1 cellular context compared by ENCODE assay signal in the genomic region with DNA sequence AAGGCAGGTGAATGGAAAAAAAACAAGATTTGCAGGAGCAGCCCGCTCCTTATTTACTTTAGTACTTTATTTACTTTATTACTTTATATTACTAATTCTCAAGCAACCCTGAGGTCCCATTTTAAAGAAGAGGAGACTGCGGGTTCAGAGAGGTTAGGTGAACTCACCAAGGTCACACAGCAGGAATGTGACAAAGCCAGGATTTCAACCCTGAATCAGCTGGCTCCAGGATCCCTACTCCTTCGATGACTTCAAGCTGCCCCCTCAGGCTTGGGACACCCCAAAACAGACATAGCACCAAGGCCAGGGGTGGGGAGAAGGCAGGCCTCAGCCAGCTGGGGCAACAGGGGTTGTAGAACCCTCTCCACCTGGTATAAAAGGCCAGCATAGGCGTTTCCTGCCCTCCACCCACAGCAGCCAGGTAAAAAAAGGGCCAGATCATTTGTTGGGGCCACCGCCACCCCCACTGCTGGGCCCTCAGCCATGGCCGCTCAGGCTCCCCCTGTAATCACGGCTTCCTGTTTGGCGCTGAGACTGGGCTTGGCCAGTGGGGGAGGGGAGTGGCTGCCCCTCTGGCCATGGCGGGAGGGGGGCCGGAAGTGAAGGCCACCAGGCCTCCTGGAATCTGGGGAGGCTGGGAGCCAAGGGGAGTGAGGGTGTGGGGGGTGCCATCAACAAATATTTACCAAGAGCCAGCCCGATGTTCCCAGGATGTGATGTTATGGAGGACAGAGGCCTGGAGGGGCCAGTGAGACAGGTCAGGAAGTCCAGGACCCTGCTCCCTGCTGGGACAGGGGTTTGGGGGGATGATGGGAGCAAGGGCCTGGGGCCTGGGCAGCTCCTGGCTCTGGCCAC.
A peak's percentile ranks its signal among the peaks of the same experiment; 100 is the strongest.
TF ChIP-seq lines count a peak whose summit lies in the region.

No MANE protein-coding gene starts in this region.

TF ChIP-seq in HepG2, 621 proteins besides CTCF, POLR2A, EP300 and RAD21 (continued from another document and continues in another):
- TF ChIP-seq, protein P1, sequence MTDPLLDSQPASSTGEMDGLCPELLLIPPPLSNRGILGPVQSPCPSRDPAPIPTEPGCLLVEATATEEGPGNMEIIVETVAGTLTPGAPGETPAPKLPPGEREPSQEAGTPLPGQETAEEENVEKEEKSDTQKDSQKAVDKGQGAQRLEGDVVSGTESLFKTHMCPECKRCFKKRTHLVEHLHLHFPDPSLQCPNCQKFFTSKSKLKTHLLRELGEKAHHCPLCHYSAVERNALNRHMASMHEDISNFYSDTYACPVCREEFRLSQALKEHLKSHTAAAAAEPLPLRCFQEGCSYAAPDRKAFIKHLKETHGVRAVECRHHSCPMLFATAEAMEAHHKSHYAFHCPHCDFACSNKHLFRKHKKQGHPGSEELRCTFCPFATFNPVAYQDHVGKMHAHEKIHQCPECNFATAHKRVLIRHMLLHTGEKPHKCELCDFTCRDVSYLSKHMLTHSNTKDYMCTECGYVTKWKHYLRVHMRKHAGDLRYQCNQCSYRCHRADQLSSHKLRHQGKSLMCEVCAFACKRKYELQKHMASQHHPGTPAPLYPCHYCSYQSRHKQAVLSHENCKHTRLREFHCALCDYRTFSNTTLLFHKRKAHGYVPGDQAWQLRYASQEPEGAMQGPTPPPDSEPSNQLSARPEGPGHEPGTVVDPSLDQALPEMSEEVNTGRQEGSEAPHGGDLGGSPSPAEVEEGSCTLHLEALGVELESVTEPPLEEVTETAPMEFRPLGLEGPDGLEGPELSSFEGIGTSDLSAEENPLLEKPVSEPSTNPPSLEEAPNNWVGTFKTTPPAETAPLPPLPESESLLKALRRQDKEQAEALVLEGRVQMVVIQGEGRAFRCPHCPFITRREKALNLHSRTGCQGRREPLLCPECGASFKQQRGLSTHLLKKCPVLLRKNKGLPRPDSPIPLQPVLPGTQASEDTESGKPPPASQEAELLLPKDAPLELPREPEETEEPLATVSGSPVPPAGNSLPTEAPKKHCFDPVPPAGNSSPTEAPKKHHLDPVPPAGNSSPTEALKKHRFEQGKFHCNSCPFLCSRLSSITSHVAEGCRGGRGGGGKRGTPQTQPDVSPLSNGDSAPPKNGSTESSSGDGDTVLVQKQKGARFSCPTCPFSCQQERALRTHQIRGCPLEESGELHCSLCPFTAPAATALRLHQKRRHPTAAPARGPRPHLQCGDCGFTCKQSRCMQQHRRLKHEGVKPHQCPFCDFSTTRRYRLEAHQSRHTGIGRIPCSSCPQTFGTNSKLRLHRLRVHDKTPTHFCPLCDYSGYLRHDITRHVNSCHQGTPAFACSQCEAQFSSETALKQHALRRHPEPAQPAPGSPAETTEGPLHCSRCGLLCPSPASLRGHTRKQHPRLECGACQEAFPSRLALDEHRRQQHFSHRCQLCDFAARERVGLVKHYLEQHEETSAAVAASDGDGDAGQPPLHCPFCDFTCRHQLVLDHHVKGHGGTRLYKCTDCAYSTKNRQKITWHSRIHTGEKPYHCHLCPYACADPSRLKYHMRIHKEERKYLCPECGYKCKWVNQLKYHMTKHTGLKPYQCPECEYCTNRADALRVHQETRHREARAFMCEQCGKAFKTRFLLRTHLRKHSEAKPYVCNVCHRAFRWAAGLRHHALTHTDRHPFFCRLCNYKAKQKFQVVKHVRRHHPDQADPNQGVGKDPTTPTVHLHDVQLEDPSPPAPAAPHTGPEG (CRISPR knock-in tag; IDR thresholded peaks at IDR 0.05) = no peak
- TF ChIP-seq JDP2 (CRISPR knock-in tag; IDR thresholded peaks at IDR 0.05; ENCODE audit: borderline replicate concordance) (no peak), MATR3 (CRISPR knock-in tag; IDR thresholded peaks at IDR 0.05) (no peak), FLYWCH1 (CRISPR knock-in tag; IDR thresholded peaks at IDR 0.05) (no peak), ZNF331 (CRISPR knock-in tag; IDR thresholded peaks at IDR 0.05) (no peak), ZNF468 (CRISPR knock-in tag; IDR thresholded peaks at IDR 0.05) (no peak), ZMYM2 (CRISPR knock-in tag; IDR thresholded peaks at IDR 0.05) (no peak), KAT8 (CRISPR knock-in tag; IDR thresholded peaks at IDR 0.05) (0 out of 2 replicates have a peak, but pooled peaks have one; percentile 13), TCF12 (IDR thresholded peaks at IDR 0.05) (no peak), TCF12 (CRISPR knock-in tag; IDR thresholded peaks at IDR 0.05) (no peak), ZNF598 (CRISPR knock-in tag; IDR thresholded peaks at IDR 0.05; ENCODE audit: borderline replicate concordance) (no peak), DMAP1 (CRISPR knock-in tag; IDR thresholded peaks at IDR 0.05) (no peak), RNF2 (conservative IDR thresholded peaks at IDR 0.05; ENCODE audit: low read depth) (no peak), IRF2 (CRISPR knock-in tag; IDR thresholded peaks at IDR 0.05) (no peak; the same call in 1 of the 2 replicates), TAF15 (IDR thresholded peaks at IDR 0.05; ENCODE audit: low read depth, low read length, poor library complexity, severe bottlenecking) (no peak), CBFB (CRISPR knock-in tag; IDR thresholded peaks at IDR 0.05) (no peak), KLF15 (CRISPR knock-in tag; IDR thresholded peaks at IDR 0.05; ENCODE audit: borderline replicate concordance) (no peak), ZNF572 (CRISPR knock-in tag; IDR thresholded peaks at IDR 0.05) (no peak), TMF1 (CRISPR knock-in tag; IDR thresholded peaks at IDR 0.05; ENCODE audit: low read depth) (no peak), ZNF282 (IDR thresholded peaks at IDR 0.05; ENCODE audit: partially characterized antibody) (no peak), KDM1A (CRISPR knock-in tag; IDR thresholded peaks at IDR 0.05) (0 out of 2 replicates have a peak, but pooled peaks have one; percentile 41), SAP130 (CRISPR knock-in tag; IDR thresholded peaks at IDR 0.05; ENCODE audit: low read depth) (no peak), ZBTB7A (CRISPR knock-in tag; IDR thresholded peaks at IDR 0.05) (0 out of 2 replicates have a peak, but pooled peaks have one; percentile 51), CEBPG (CRISPR knock-in tag; IDR thresholded peaks at IDR 0.05) (no peak), MXI1 (IDR thresholded peaks at IDR 0.05; ENCODE audit: borderline replicate concordance, low read depth, low read length) (no peak), ZNF232 (CRISPR knock-in tag; IDR thresholded peaks at IDR 0.05; ENCODE audit: borderline replicate concordance) (no peak), ZNF772 (CRISPR knock-in tag; IDR thresholded peaks at IDR 0.05) (no peak), PHF8 (CRISPR knock-in tag; IDR thresholded peaks at IDR 0.05) (no peak), MXD4 (CRISPR knock-in tag; IDR thresholded peaks at IDR 0.05) (no peak), TGIF2 (CRISPR knock-in tag; IDR thresholded peaks at IDR 0.05) (no peak), ZNF615 (CRISPR knock-in tag; IDR thresholded peaks at IDR 0.05; ENCODE audit: borderline replicate concordance) (no peak), ZNF777 (CRISPR knock-in tag; IDR thresholded peaks at IDR 0.05) (no peak), HNRNPL (IDR thresholded peaks at IDR 0.05; ENCODE audit: low read depth, low read length) (no peak), ZNF430 (CRISPR knock-in tag; IDR thresholded peaks at IDR 0.05) (no peak), RARA (CRISPR knock-in tag; IDR thresholded peaks at IDR 0.05) (peak; percentile 40; the same call in 1 of the 2 replicates), CENPT (CRISPR knock-in tag; IDR thresholded peaks at IDR 0.05; ENCODE audit: low read depth) (no peak), FOXA3 (CRISPR knock-in tag; IDR thresholded peaks at IDR 0.05) (peak; percentile 46; the same call in 1 of the 2 replicates), MEIS2 (CRISPR knock-in tag; IDR thresholded peaks at IDR 0.05) (no peak)
- TF ChIP-seq, protein P2, sequence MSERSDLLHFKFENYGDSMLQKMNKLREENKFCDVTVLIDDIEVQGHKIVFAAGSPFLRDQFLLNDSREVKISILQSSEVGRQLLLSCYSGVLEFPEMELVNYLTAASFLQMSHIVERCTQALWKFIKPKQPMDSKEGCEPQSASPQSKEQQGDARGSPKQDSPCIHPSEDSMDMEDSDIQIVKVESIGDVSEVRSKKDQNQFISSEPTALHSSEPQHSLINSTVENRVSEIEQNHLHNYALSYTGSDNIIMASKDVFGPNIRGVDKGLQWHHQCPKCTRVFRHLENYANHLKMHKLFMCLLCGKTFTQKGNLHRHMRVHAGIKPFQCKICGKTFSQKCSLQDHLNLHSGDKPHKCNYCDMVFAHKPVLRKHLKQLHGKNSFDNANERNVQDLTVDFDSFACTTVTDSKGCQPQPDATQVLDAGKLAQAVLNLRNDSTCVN (CRISPR knock-in tag; IDR thresholded peaks at IDR 0.05; ENCODE audit: borderline replicate concordance) = no peak
- TF ChIP-seq, protein P3, sequence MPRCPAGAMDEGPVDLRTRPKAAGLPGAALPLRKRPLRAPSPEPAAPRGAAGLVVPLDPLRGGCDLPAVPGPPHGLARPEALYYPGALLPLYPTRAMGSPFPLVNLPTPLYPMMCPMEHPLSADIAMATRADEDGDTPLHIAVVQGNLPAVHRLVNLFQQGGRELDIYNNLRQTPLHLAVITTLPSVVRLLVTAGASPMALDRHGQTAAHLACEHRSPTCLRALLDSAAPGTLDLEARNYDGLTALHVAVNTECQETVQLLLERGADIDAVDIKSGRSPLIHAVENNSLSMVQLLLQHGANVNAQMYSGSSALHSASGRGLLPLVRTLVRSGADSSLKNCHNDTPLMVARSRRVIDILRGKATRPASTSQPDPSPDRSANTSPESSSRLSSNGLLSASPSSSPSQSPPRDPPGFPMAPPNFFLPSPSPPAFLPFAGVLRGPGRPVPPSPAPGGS (CRISPR knock-in tag; IDR thresholded peaks at IDR 0.05) = no peak
- TF ChIP-seq, protein P4, sequence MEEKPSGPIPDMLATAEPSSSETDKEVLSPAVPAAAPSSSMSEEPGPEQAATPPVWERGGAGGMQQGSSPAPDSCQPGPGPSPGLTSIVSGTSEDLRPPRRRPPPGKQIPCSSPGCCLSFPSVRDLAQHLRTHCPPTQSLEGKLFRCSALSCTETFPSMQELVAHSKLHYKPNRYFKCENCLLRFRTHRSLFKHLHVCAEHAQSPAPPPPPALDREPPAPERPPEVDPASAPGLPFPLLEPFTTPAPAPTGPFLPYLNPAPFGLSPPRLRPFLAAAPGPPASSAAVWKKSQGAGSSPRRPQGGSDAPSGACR (CRISPR knock-in tag; IDR thresholded peaks at IDR 0.05) = no peak
- TF ChIP-seq, protein P5, sequence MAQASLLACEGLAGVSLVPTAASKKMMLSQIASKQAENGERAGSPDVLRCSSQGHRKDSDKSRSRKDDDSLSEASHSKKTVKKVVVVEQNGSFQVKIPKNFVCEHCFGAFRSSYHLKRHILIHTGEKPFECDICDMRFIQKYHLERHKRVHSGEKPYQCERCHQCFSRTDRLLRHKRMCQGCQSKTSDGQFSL (CRISPR knock-in tag; IDR thresholded peaks at IDR 0.05) = 0 out of 2 replicates have a peak, but pooled peaks have one; percentile 56
- TF ChIP-seq, protein P6, sequence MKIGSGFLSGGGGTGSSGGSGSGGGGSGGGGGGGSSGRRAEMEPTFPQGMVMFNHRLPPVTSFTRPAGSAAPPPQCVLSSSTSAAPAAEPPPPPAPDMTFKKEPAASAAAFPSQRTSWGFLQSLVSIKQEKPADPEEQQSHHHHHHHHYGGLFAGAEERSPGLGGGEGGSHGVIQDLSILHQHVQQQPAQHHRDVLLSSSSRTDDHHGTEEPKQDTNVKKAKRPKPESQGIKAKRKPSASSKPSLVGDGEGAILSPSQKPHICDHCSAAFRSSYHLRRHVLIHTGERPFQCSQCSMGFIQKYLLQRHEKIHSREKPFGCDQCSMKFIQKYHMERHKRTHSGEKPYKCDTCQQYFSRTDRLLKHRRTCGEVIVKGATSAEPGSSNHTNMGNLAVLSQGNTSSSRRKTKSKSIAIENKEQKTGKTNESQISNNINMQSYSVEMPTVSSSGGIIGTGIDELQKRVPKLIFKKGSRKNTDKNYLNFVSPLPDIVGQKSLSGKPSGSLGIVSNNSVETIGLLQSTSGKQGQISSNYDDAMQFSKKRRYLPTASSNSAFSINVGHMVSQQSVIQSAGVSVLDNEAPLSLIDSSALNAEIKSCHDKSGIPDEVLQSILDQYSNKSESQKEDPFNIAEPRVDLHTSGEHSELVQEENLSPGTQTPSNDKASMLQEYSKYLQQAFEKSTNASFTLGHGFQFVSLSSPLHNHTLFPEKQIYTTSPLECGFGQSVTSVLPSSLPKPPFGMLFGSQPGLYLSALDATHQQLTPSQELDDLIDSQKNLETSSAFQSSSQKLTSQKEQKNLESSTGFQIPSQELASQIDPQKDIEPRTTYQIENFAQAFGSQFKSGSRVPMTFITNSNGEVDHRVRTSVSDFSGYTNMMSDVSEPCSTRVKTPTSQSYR (CRISPR knock-in tag; IDR thresholded peaks at IDR 0.05; ENCODE audit: borderline replicate concordance) = peak; percentile 88
- TF ChIP-seq, protein P7, sequence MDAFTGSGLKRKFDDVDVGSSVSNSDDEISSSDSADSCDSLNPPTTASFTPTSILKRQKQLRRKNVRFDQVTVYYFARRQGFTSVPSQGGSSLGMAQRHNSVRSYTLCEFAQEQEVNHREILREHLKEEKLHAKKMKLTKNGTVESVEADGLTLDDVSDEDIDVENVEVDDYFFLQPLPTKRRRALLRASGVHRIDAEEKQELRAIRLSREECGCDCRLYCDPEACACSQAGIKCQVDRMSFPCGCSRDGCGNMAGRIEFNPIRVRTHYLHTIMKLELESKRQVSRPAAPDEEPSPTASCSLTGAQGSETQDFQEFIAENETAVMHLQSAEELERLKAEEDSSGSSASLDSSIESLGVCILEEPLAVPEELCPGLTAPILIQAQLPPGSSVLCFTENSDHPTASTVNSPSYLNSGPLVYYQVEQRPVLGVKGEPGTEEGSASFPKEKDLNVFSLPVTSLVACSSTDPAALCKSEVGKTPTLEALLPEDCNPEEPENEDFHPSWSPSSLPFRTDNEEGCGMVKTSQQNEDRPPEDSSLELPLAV (CRISPR knock-in tag; conservative IDR thresholded peaks at IDR 0.05; ENCODE audit: low read depth) = no peak
